Comparison of ENCODE assay signal across 11 cellular contexts in the genomic region with DNA sequence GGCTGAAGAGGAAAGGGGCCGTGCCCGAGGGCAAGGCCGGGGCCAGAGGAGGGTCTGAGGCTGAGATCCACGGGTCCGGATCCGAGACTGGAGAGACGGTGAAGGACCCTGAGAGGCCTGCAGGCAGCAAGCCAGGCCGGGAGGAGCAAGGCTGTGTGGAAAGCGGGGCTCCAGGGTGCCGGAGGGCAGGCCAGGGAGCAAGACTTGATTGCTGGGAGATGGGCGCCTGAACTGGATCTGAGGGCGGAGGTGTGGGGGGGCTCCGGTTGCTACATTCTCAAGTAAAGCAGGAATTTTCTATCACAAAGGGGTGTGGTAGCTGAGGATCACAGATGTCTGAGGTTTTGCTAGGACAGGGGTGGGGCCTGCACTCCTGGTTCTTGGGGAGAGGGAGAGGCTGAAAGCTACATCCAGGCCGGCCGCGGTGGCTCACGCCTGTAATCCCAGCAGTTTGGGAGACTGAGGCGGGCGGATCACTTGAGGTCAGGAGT. TPM values are rescaled to one million over a fixed set of nuclear protein-coding genes. Genes with fewer than 3 reads are reported as not detected.
DNase-seq lines count a peak whose midpoint lies in the region; ATAC-seq, FAIRE-seq and TF ChIP-seq lines count a peak whose summit lies in the region.
"Had no signal": no experiment of that assay in that cellular context is flagged by ENCODE, and none has a peak within 500 bp of the region (broad histone marks: within the 10 kb centered on the region; RNA-seq: fewer than 3 reads in every experiment).

No MANE protein-coding gene starts in this region.

- no peak overlapping the region for H3K27ac Mint-ChIP-seq in activated CD4-positive, alpha-beta T cell treated with anti-CD3 and anti-CD28 coated beads, Interleukin-2, amount 10 ng/mL, durations not matched to agents 24 days and 14 days
- peak overlapping the region; percentile 50 for H3K27ac Mint-ChIP-seq in activated B cell treated with CpG ODN at 0.5 μM for 24 hours

- H3K27me3 Mint-ChIP-seq in activated CD4-positive, alpha-beta T cell treated with anti-CD3 and anti-CD28 coated beads, Interleukin-2, amount 10 ng/mL, durations not matched to agents 24 days and 14 days = no peaks in the 10 kb centered on the region
- H3K27me3 Mint-ChIP-seq in activated B cell treated with CpG ODN at 0.5 μM for 24 hours = no peaks in the 10 kb centered on the region

- TF ChIP-seq CTCF in activated B cell treated with CpG ODN at 0.5 μM for 24 hours (IDR thresholded peaks at IDR 0.05) (no peak), keratinocyte (optimal IDR thresholded peaks at IDR 0.05 in 1 of 3, IDR thresholded peaks at IDR 0.05 in 1 of 3, conservative IDR thresholded peaks at IDR 0.05 in 1 of 3; ENCODE audit: extremely low read depth in 1 of 3, insufficient read depth in 2 of 3, low read length in 3 of 3) (no peak), stomach (IDR thresholded peaks at IDR 0.05) (no peak)

- no peak for ATAC-seq in activated B cell treated with CpG ODN at 0.5 μM for 24 hours (ENCODE audit: low read depth)
- ATAC-seq: mucosa of descending colon had no signal

- H3K9me3 ChIP-seq in keratinocyte (ENCODE audit: control insufficient read depth, low read depth, low read length) (no peaks in the 10 kb centered on the region), stomach (peaks cover 0 to 6% (median 2%) of the 10 kb centered on the region in 4 donors)
- H3K9me3 ChIP-seq: mucosa of descending colon had no signal

- H3K4me1 ChIP-seq in keratinocyte (ENCODE audit: control insufficient read depth, extremely low read depth, insufficient read depth, low read length) (peaks cover 30% of the 10 kb centered on the region), stomach (peaks cover 39 to 72% (median 57%) of the 10 kb centered on the region in 4 donors)

- 40 to 61% (median 52%) methylated on average over 16 to 19 of the region's 19 CpGs for WGBS in stomach, 5 donors

- peak overlapping the region; percentile 4 for H3K4me3 Mint-ChIP-seq in activated CD4-positive, alpha-beta T cell treated with anti-CD3 and anti-CD28 coated beads, Interleukin-2, amount 10 ng/mL, durations not matched to agents 24 days and 14 days
- peak overlapping the region; percentile 11 for H3K4me3 Mint-ChIP-seq in activated B cell treated with CpG ODN at 0.5 μM for 24 hours

- dilution Hi-C loops in keratinocyte (cut with MboI; ENCODE audit: extremely low pct_ligation_motif_present, low sequenced_read_pairs) = no loop called here

- POLR2A ChIA-PET in activated B cell treated with CpG ODN at 0.5 μM for 24 hours (lab: Charles Lee) = interaction anchor here (0.9 to 1.3 kb wide), 2 partner anchors 9 to 11 kb away, joined by 4 to 7 read pairs; no protein-coding TSS in a partner anchor

- H3K27ac ChIP-seq in keratinocyte (ENCODE audit: control insufficient read depth, insufficient read depth, low read length) (no peak overlapping the region), stomach (peak overlapping the region; percentile 1 to 87 (median 83))

- H3K36me3 Mint-ChIP-seq in activated CD4-positive, alpha-beta T cell treated with anti-CD3 and anti-CD28 coated beads, Interleukin-2, amount 10 ng/mL, durations not matched to agents 24 days and 14 days (ENCODE audit: low read depth) = peaks cover 4% of the 10 kb centered on the region
- peaks cover under 1% of the 10 kb centered on the region for H3K36me3 Mint-ChIP-seq in activated B cell treated with CpG ODN at 0.5 μM for 24 hours (ENCODE audit: low read depth)

- FAIRE-seq in keratinocyte (lab: Jason Lieb, UNC) = no peak
- FAIRE-seq in GM12892 (lab: Jason Lieb, UNC) = no peak

- H3K4me1 Mint-ChIP-seq in activated CD4-positive, alpha-beta T cell treated with anti-CD3 and anti-CD28 coated beads, Interleukin-2, amount 10 ng/mL, durations not matched to agents 24 days and 14 days = peaks cover 12% of the 10 kb centered on the region
- H3K4me1 Mint-ChIP-seq in activated B cell treated with CpG ODN at 0.5 μM for 24 hours = peaks cover 28% of the 10 kb centered on the region

- H3K27me3 ChIP-seq in keratinocyte (ENCODE audit: control insufficient read depth, extremely low read depth, insufficient read depth, low read length) (no peaks in the 10 kb centered on the region), stomach (no peaks in the 10 kb centered on the region)
- H3K27me3 ChIP-seq: cardiac muscle cell had no signal

- TF ChIP-seq EP300 in stomach (IDR thresholded peaks at IDR 0.05) = no peak

- no peaks in the 10 kb centered on the region for H3K9me3 Mint-ChIP-seq in activated CD4-positive, alpha-beta T cell treated with anti-CD3 and anti-CD28 coated beads, Interleukin-2, amount 10 ng/mL, durations not matched to agents 24 days and 14 days
- no peaks in the 10 kb centered on the region for H3K9me3 Mint-ChIP-seq in activated B cell treated with CpG ODN at 0.5 μM for 24 hours

- CTCF ChIA-PET in activated B cell treated with CpG ODN at 0.5 μM for 24 hours (lab: Charles Lee) = no interaction called here

- peak overlapping the region in 2 of 3 experiments; percentile 26 to 32 for H3K4me3 ChIP-seq in keratinocyte (ENCODE audit: control insufficient read depth in 2 of 3, extremely low read depth in 1 of 3, insufficient read depth in 2 of 3, low read depth in 1 of 3, low read length in 3 of 3)
- H3K4me3 ChIP-seq in stomach = peak overlapping the region in 2 of 4 donors; percentile 15 to 61
- H3K4me3 ChIP-seq: cardiac muscle cell, mucosa of descending colon had no signal

- H4K20me1 ChIP-seq in keratinocyte (ENCODE audit: control insufficient read depth, extremely low read depth, insufficient read depth, low read length) = no peaks in the 10 kb centered on the region

- peak overlapping the region; percentile 13 for H2AFZ ChIP-seq in keratinocyte (ENCODE audit: control insufficient read depth, low read length)

- intact Hi-C loops in activated CD4-positive, alpha-beta T cell treated with anti-CD3 and anti-CD28 coated beads, Interleukin-2, amount 10 ng/mL, durations not matched to agents 24 days and 14 days (cut with micrococcal nuclease) = loop anchor here (10.0 kb wide), 1 partner anchor 381 kb away; no protein-coding TSS in a partner anchor
- intact Hi-C loops in activated B cell treated with CpG ODN at 0.5 μM for 24 hours (cut with micrococcal nuclease) (loop anchor here (2.0 kb wide), 1 partner anchor 55 kb away; no protein-coding TSS in a partner anchor), stomach (cut with DNase I; ENCODE audit: low total_unique reads) (no loop called here)

- H3K79me2 ChIP-seq in keratinocyte (ENCODE audit: control insufficient read depth, insufficient read depth, low read length) = peaks cover 4% of the 10 kb centered on the region

- H3K36me3 ChIP-seq in keratinocyte (ENCODE audit: control insufficient read depth in 2 of 2, extremely low read depth in 1 of 2, insufficient read depth in 2 of 2, low read length in 2 of 2) (no peaks in the 10 kb centered on the region), stomach (no peaks in the 10 kb centered on the region)
- H3K36me3 ChIP-seq: cardiac muscle cell had no signal

- peak; percentile 61 for DNase-seq in activated CD4-positive, alpha-beta T cell treated with anti-CD3 and anti-CD28 coated beads, Interleukin-2, amount 10 ng/mL, durations not matched to agents 24 days and 14 days
- no peak for DNase-seq in activated CD4-positive, alpha-beta T cell treated with anti-CD3 and anti-CD28 coated beads for 1 hour
- DNase-seq in activated B cell treated with CpG ODN at 0.5 μM for 24 hours = no peak
- no peak for DNase-seq in keratinocyte (ENCODE audit: low read depth, low spot score)
- DNase-seq in stomach = no peak
- no peak for DNase-seq in GM12892 (ENCODE audit: insufficient read length)
- no peak for DNase-seq in NOMO-1 (lab: John Stamatoyannopoulos, UW; ENCODE audit: unreplicated experiment in 2 of 2)
- no peak for DNase-seq in hepatic stellate cell (ENCODE audit: low spot score)

- TF ChIP-seq POLR2A in stomach (IDR thresholded peaks at IDR 0.05) = no peak
- TF ChIP-seq POLR2A in GM12892 (IDR thresholded peaks at IDR 0.05; ENCODE audit: low read depth, low read length) = no peak

- no peak overlapping the region for H3K9ac ChIP-seq in keratinocyte (ENCODE audit: control insufficient read depth, extremely low read depth, insufficient read depth, low read length)

- H3K9me1 ChIP-seq in keratinocyte (ENCODE audit: control insufficient read depth, extremely low read depth, insufficient read depth, low read length) = no peaks in the 10 kb centered on the region

- peak overlapping the region; percentile 96 for H3K4me2 ChIP-seq in keratinocyte (ENCODE audit: control insufficient read depth, extremely low read depth, insufficient read depth, low read depth, low read length)

RNA-seq across cellular contexts. Expression of a gene that starts 3.8 kb away (rescaled TPM):
- 1.2 and 1.4 TPM in 2 replicates for total RNA-seq in activated CD4-positive, alpha-beta T cell treated with anti-CD3 and anti-CD28 coated beads, Interleukin-2, amount 10 ng/mL, durations not matched to agents 24 days and 14 days
- total RNA-seq in activated B cell treated with CpG ODN at 0.5 μM for 24 hours (0.37 and 0.78 TPM in 2 replicates), stomach (1 to 10 TPM in 1 of 5 donors, under 1 TPM in 1, not detected in 3; 0.55 to 3.6 TPM)
- polyA plus RNA-seq in keratinocyte (0.35 to 0.39 TPM (median 0.37 TPM) in 3 replicates), stomach (1 to 10 TPM in 2 of 3 donors, under 1 TPM in 1; 0.46 to 1.5 (median 1.5) TPM)
- not detected for polyA plus RNA-seq in keratinocyte (2011; ENCODE audit: low read depth)
- polyA plus RNA-seq in keratinocyte (2011; cell fraction: cytosol; rRNA removed) = 0.23 and 0.35 TPM in 2 replicates
- polyA plus RNA-seq in keratinocyte (2011; cell fraction: nucleus; rRNA removed) = 0.39 and 0.87 TPM in 2 replicates
- 0.18 and 0.55 TPM in 2 replicates for polyA plus RNA-seq in keratinocyte (2012; ENCODE audit: low replicate concordance)
- polyA minus RNA-seq in keratinocyte = 0.48 to 1.2 TPM (median 0.66 TPM) in 3 replicates
- polyA minus RNA-seq in keratinocyte (2011; cell fraction: cytosol; rRNA and poly(A)+ RNA removed) = not detected
- 0.21 TPM in 1 of 2 replicates, not detected in the other for polyA minus RNA-seq in keratinocyte (2011; cell fraction: nucleus; rRNA and poly(A)+ RNA removed)
- polyA plus RNA-seq in GM12892 (2012; ENCODE audit: missing spikeins) = 0.55 TPM

RNA-seq across cellular contexts. Expression of a gene that starts 20.0 kb away (rescaled TPM):
- not detected in 2 replicates for total RNA-seq in activated CD4-positive, alpha-beta T cell treated with anti-CD3 and anti-CD28 coated beads, Interleukin-2, amount 10 ng/mL, durations not matched to agents 24 days and 14 days
- not detected in 2 replicates for total RNA-seq in activated B cell treated with CpG ODN at 0.5 μM for 24 hours
- polyA plus RNA-seq in keratinocyte = 2.3 to 4.0 TPM (median 3.7 TPM) in 3 replicates
- 0.39 TPM for polyA plus RNA-seq in keratinocyte (2011; ENCODE audit: low read depth)
- 2.5 and 2.8 TPM in 2 replicates for polyA plus RNA-seq in keratinocyte (2011; cell fraction: cytosol; rRNA removed)
- polyA plus RNA-seq in keratinocyte (2011; cell fraction: nucleus; rRNA removed) = 8.3 and 8.5 TPM in 2 replicates
- polyA plus RNA-seq in keratinocyte (2012; ENCODE audit: low replicate concordance) = 4.2 and 4.4 TPM in 2 replicates
- polyA minus RNA-seq in keratinocyte = 3.7 to 4.8 TPM (median 4.5 TPM) in 3 replicates
- polyA minus RNA-seq in keratinocyte (2011; cell fraction: cytosol; rRNA and poly(A)+ RNA removed) = 7.1 TPM
- polyA minus RNA-seq in keratinocyte (2011; cell fraction: nucleus; rRNA and poly(A)+ RNA removed) = 10.2 and 10.8 TPM in 2 replicates
- 10 to 100 TPM; 23.2 to 42.0 (median 33.2) TPM for total RNA-seq in stomach
- 10 to 100 TPM; 22.7 to 76.8 (median 25.8) TPM for polyA plus RNA-seq in stomach
- polyA plus RNA-seq in GM12892 (2012; ENCODE audit: missing spikeins) = 0.32 TPM
- total RNA-seq: cardiac muscle cell, NCI-H460 had no signal

RNA-seq across cellular contexts. Expression of a gene that starts 24.7 kb away (rescaled TPM):
- total RNA-seq in activated CD4-positive, alpha-beta T cell treated with anti-CD3 and anti-CD28 coated beads, Interleukin-2, amount 10 ng/mL, durations not matched to agents 24 days and 14 days = 0.71 and 0.82 TPM in 2 replicates
- total RNA-seq in activated B cell treated with CpG ODN at 0.5 μM for 24 hours (0.07 and 0.12 TPM in 2 replicates), stomach (10 to 100 TPM in 1 of 5 donors, 1 to 10 TPM in 4; 4.7 to 26.8 (median 8.8) TPM)
- polyA plus RNA-seq in keratinocyte (2.2 to 4.8 TPM (median 2.3 TPM) in 3 replicates), stomach (10 to 100 TPM; 11.1 to 44.9 (median 29.3) TPM)
- 0.84 TPM for polyA plus RNA-seq in keratinocyte (2011; ENCODE audit: low read depth)
- polyA plus RNA-seq in keratinocyte (2011; cell fraction: cytosol; rRNA removed) = 1.5 and 3.1 TPM in 2 replicates
- 4.1 and 5.3 TPM in 2 replicates for polyA plus RNA-seq in keratinocyte (2011; cell fraction: nucleus; rRNA removed)
- 2.1 and 4.4 TPM in 2 replicates for polyA plus RNA-seq in keratinocyte (2012; ENCODE audit: low replicate concordance)
- polyA minus RNA-seq in keratinocyte = 1.6 to 4.1 TPM (median 1.8 TPM) in 3 replicates
- polyA minus RNA-seq in keratinocyte (2011; cell fraction: cytosol; rRNA and poly(A)+ RNA removed) = 3.6 TPM
- polyA minus RNA-seq in keratinocyte (2011; cell fraction: nucleus; rRNA and poly(A)+ RNA removed) = 1.1 and 1.2 TPM in 2 replicates
- polyA plus RNA-seq in GM12892 (2012; ENCODE audit: missing spikeins) = not detected

RNA-seq across cellular contexts. Expression of a gene that starts 31.0 kb away (rescaled TPM):
- 0.21 TPM in 1 of 2 replicates, not detected in the other for total RNA-seq in activated CD4-positive, alpha-beta T cell treated with anti-CD3 and anti-CD28 coated beads, Interleukin-2, amount 10 ng/mL, durations not matched to agents 24 days and 14 days
- total RNA-seq in activated B cell treated with CpG ODN at 0.5 μM for 24 hours (not detected in 2 replicates), stomach (10 to 100 TPM in 2 of 5 donors, under 1 TPM in 1, not detected in 2; 0.73 to 14.3 (median 10.7) TPM)
- polyA plus RNA-seq in keratinocyte (0.28 to 0.75 TPM (median 0.63 TPM) in 3 replicates), stomach (1 to 10 TPM in 1 of 3 donors, under 1 TPM in 1, not detected in 1; 0.62 to 4.0 TPM)
- not detected for polyA plus RNA-seq in keratinocyte (2011; ENCODE audit: low read depth)
- polyA plus RNA-seq in keratinocyte (2011; cell fraction: cytosol; rRNA removed) = 0.07 TPM in 1 of 2 replicates, not detected in the other
- polyA plus RNA-seq in keratinocyte (2011; cell fraction: nucleus; rRNA removed) = 5.4 and 5.8 TPM in 2 replicates
- polyA plus RNA-seq in keratinocyte (2012; ENCODE audit: low replicate concordance) = 0.44 and 0.63 TPM in 2 replicates
- polyA minus RNA-seq in keratinocyte = 0.13 to 0.42 TPM (median 0.26 TPM) in 3 replicates
- not detected for polyA minus RNA-seq in keratinocyte (2011; cell fraction: cytosol; rRNA and poly(A)+ RNA removed)
- 1.7 and 1.9 TPM in 2 replicates for polyA minus RNA-seq in keratinocyte (2011; cell fraction: nucleus; rRNA and poly(A)+ RNA removed)
- polyA plus RNA-seq in GM12892 (2012; ENCODE audit: missing spikeins) = not detected
- total RNA-seq: cardiac muscle cell, mucosa of descending colon had no signal
- polyA plus RNA-seq: cardiac muscle cell had no signal

RNA-seq across cellular contexts. Expression of a gene that starts 36.7 kb away (rescaled TPM):
- 0.23 and 0.26 TPM in 2 replicates for total RNA-seq in activated CD4-positive, alpha-beta T cell treated with anti-CD3 and anti-CD28 coated beads, Interleukin-2, amount 10 ng/mL, durations not matched to agents 24 days and 14 days
- total RNA-seq in activated B cell treated with CpG ODN at 0.5 μM for 24 hours = not detected in 2 replicates
- polyA plus RNA-seq in keratinocyte = 3.2 to 5.3 TPM (median 3.7 TPM) in 3 replicates
- polyA plus RNA-seq in keratinocyte (2011; ENCODE audit: low read depth) = 0.51 TPM
- polyA plus RNA-seq in keratinocyte (2011; cell fraction: cytosol; rRNA removed) = 2.0 and 2.6 TPM in 2 replicates
- 7.1 and 7.4 TPM in 2 replicates for polyA plus RNA-seq in keratinocyte (2011; cell fraction: nucleus; rRNA removed)
- polyA plus RNA-seq in keratinocyte (2012; ENCODE audit: low replicate concordance) = 2.1 and 3.3 TPM in 2 replicates
- polyA minus RNA-seq in keratinocyte = 3.1 to 6.1 TPM (median 4.9 TPM) in 3 replicates
- 4.2 TPM for polyA minus RNA-seq in keratinocyte (2011; cell fraction: cytosol; rRNA and poly(A)+ RNA removed)
- 6.8 and 7.3 TPM in 2 replicates for polyA minus RNA-seq in keratinocyte (2011; cell fraction: nucleus; rRNA and poly(A)+ RNA removed)
- 10 to 100 TPM in 2 of 5 donors, 1 to 10 TPM in 2, not detected in 1; 7.0 to 54.5 (median 11.1) TPM for total RNA-seq in stomach
- polyA plus RNA-seq in stomach = 1 to 10 TPM; 7.2 to 7.5 (median 7.2) TPM
- not detected for polyA plus RNA-seq in GM12892 (2012; ENCODE audit: missing spikeins)
- polyA plus RNA-seq: cardiac muscle cell had no signal

Comparison
In these comparisons a context has a peak if more than half of its experiments do, and no peak if none do; other contexts are left out.
1. RNA of a gene that starts 20.0 kb away (total RNA-seq): 23.2 to 42.0 TPM in stomach; not detected in activated CD4-positive, alpha-beta T cell treated with anti-CD3 and anti-CD28 coated beads, Interleukin-2, amount 10 ng/mL, durations not matched to agents 24 days and 14 days and not detected in activated B cell treated with CpG ODN at 0.5 μM for 24 hours; every median in the first group is over 10 times any median in the second.